Comparison of ENCODE assay signal across 10 cellular contexts in genomic region chr10:37801557-37801956, GRCh38. TPM values are rescaled to one million over a fixed set of nuclear protein-coding genes. Genes with fewer than 3 reads are reported as not detected.
"Had no signal": no experiment of that assay in that cellular context is flagged by ENCODE, and none has a peak within 500 bp of the region (broad histone marks: within the 10 kb centered on the region; RNA-seq: fewer than 3 reads in every experiment).

No MANE protein-coding gene starts in this region.

- H3K27ac Mint-ChIP-seq: GM23338, HFFc6 had no signal

- DNase-seq: GOT3, H7, HCEC 1CT, HFFc6 had no signal

- H3K36me3 ChIP-seq: HAP-1 had no signal

- H3K4me3 ChIP-seq: GM23248, GM23338, HAP-1 had no signal

- FAIRE-seq: H1, H54 had no signal

- H3K4me1 ChIP-seq: HAP-1 had no signal

- H3K4me2 ChIP-seq: GM23338 had no signal

- H2AFZ ChIP-seq: GM23248, GM23338 had no signal

- H3K27ac ChIP-seq: GM23248 had no signal

- H3K4me1 Mint-ChIP-seq: GM23338 had no signal

- H3K9me3 ChIP-seq: HAP-1 had no signal

- H3K4me3 Mint-ChIP-seq: GM23338, HFFc6 had no signal

- H3K9ac ChIP-seq: GM23248 had no signal

- ATAC-seq: GM23338, HCT116 had no signal

- H3K9me3 Mint-ChIP-seq: HFFc6 had no signal

RNA-seq across cellular contexts. Expression of gene ZNF248, which starts 55.9 kb away (rescaled TPM):
- total RNA-seq: H7 had no signal
- polyA plus RNA-seq: H1 had no signal
